Comparison of ENCODE assay signal across 20 cellular contexts in the genomic region with DNA sequence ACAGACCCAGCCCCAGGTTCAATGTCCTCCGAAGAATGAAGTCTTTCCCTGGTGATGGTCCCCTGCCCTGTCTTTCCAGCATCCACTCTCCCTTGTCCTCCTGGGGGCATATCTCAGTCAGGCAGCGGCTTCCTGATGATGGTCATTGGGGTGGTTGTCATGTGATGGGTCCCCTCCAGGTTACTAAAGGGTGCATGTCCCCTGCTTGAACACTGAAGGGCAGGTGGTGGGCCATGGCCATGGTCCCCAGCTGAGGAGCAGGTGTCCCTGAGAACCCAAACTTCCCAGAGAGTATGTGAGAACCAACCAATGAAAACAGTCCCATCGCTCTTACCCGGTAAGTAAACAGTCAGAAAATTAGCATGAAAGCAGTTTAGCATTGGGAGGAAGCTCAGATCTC. TPM values are rescaled to one million over a fixed set of nuclear protein-coding genes. Genes with fewer than 3 reads are reported as not detected.
DNase-seq lines count a peak whose midpoint lies in the region; ATAC-seq, FAIRE-seq and TF ChIP-seq lines count a peak whose summit lies in the region.
"Had no signal": no experiment of that assay in that cellular context is flagged by ENCODE, and none has a peak within 500 bp of the region (broad histone marks: within the 10 kb centered on the region; RNA-seq: fewer than 3 reads in every experiment).

No MANE protein-coding gene starts in this region.

- H3K4me1 ChIP-seq in GM12878 (ENCODE audit: control insufficient read depth, insufficient read depth, low read length): no peaks in the 10 kb centered on the region
- H3K4me1 ChIP-seq: Peyer's patch had no signal

- TF ChIP-seq POLR2A in GM12878 (IDR thresholded peaks at IDR 0.05; ENCODE audit: low read depth, low read length): no peak

- no peak for TF ChIP-seq EP300 in GM12878 (IDR thresholded peaks at IDR 0.05; ENCODE audit: borderline replicate concordance in 1 of 2, control insufficient read depth in 1 of 2, low read depth in 2 of 2, low read length in 2 of 2)

- peaks cover 8 to 9% of the 10 kb centered on the region in 2 experiments; a peak in 3 of 4 replicates for H3K36me3 ChIP-seq in GM12878 (ENCODE audit: control insufficient read depth in 2 of 2, insufficient read depth in 2 of 2, low read length in 1 of 2)

- no peak for FAIRE-seq in GM12878 (lab: Jason Lieb, UNC)

- H3K27ac ChIP-seq in GM12878 (ENCODE audit: control insufficient read depth, insufficient read depth): no peak overlapping the region
- H3K27ac ChIP-seq: 22Rv1, C4-2B, Peyer's patch had no signal

- H3K4me3 ChIP-seq in GM12878: no peak overlapping the region
- H3K4me3 ChIP-seq: Peyer's patch had no signal

- no peak overlapping the region for H2AFZ ChIP-seq in GM12878 (ENCODE audit: control insufficient read depth, low read depth, low read length)

- in situ Hi-C loops in GM12878 (cut with MboI): no loop called here

- POLR2A ChIA-PET in GM12878 (lab: Charles Lee): no interaction called here

- H3K9me3 ChIP-seq in GM12878 (replicated peaks; ENCODE audit: control insufficient read depth, insufficient read depth, low read length): no peaks in the 10 kb centered on the region
- H3K9me3 ChIP-seq: Peyer's patch, SK-N-SH had no signal

- no peak overlapping the region for H3K4me2 ChIP-seq in GM12878 (ENCODE audit: control insufficient read depth, insufficient read depth)
- H3K4me2 ChIP-seq: SK-N-SH had no signal

- no peak overlapping the region for H3K9ac ChIP-seq in GM12878 (ENCODE audit: control insufficient read depth, insufficient read depth, low read length)
- H3K9ac ChIP-seq: SK-N-SH had no signal

- TF ChIP-seq CTCF in GM12878 (IDR thresholded peaks at IDR 0.05 in 2 of 3, conservative IDR thresholded peaks at IDR 0.05 in 1 of 3; ENCODE audit: control insufficient read depth in 2 of 3, extremely low read depth in 1 of 3, insufficient read depth in 1 of 3, low read depth in 3 of 3, low read length in 3 of 3): no peak

- DNase-seq in NCI-H510A treated with DMSO at 0.1 percent for 48 hours (lab: John Stamatoyannopoulos, UW) (peak; percentile 61), NCI-H510A (lab: John Stamatoyannopoulos, UW) (no peak), GM12878 (ENCODE audit: low read depth, low spot score) (no peak), islet precursor cell (peak; percentile 43), ureter (ENCODE audit: low spot score) (no peak), kidney glomerular epithelial cell (lab: John Stamatoyannopoulos, UW) (no peak)
- DNase-seq in stimulated activated CD8-positive, alpha-beta memory T cell treated with anti-CD3 and anti-CD28 coated beads, Interleukin-4, amount 100 ng/mL, for 48 hours: peak; percentile 19
- DNase-seq: CD8-positive, alpha-beta memory T cell; DMS79 treated with DMSO at 0.1 percent for 48 hours; KBM-7; MV-4-11; NCI-H1105; NCI-H1436 treated with DMSO at 0.1 percent for 48 hours; NCI-H187 treated with DMSO at 0.1 percent for 48 hours; NCI-H526; SK-N-SH had no signal

- CTCF ChIA-PET in GM12878 (lab: Yijun Ruan, JAX): interaction anchor here (0.7 kb wide), 2 partner anchors 65 to 336 kb away, joined by 3 read pairs; a partner anchor contains a TSS

- no peak for TF ChIP-seq RAD21 in GM12878 (IDR thresholded peaks at IDR 0.05; ENCODE audit: insufficient read depth, low read depth, low read length)

- BruUV-seq in GM12878 (replicated peaks; lab: Mats Ljungman, UMichigan): TSS peak; percentile 91

- no peaks in the 10 kb centered on the region for H3K79me2 ChIP-seq in GM12878 (ENCODE audit: control insufficient read depth, insufficient read depth, low read length)

- intact Hi-C loops in GM12878 (cut with micrococcal nuclease; ENCODE audit: unreplicated experiment): no loop called here

- RAD21 ChIA-PET in GM12878 (lab: Charles Lee; ENCODE audit: unreplicated experiment): no interaction called here

- ATAC-seq in GM12878: no peak
- no peak for ATAC-seq in HG03521 (IDR thresholded peaks at IDR 0.05; ENCODE audit: unreplicated experiment)

- WGBS in GM12878 (ENCODE audit: insufficient coverage, insufficient replicate concordance, low lambda C conversion rate, missing lambda C conversion rate): 100% methylated on average over 4 of the region's 4 CpGs

- SMC1A ChIA-PET in GM12878 (lab: Charles Lee; ENCODE audit: uncharacterized antibody, unreplicated experiment): interaction anchor here (0.6 kb wide), 1 partner anchor 85 kb away, joined by 3 read pairs; no protein-coding TSS in a partner anchor

- H4K20me1 ChIP-seq in GM12878 (ENCODE audit: control insufficient read depth, insufficient read depth): no peaks in the 10 kb centered on the region; the same call in 1 of the 2 replicates

- H3K27me3 ChIP-seq in GM12878 (replicated peaks in 1 of 2; ENCODE audit: control insufficient read depth in 2 of 2, insufficient read depth in 2 of 2, low read length in 1 of 2): no peaks in the 10 kb centered on the region
- H3K27me3 ChIP-seq: Peyer's patch had no signal

TF ChIP-seq in GM12878, 131 proteins besides CTCF, POLR2A, EP300 and RAD21 (continues in another document):
- TF ChIP-seq, protein P1, sequence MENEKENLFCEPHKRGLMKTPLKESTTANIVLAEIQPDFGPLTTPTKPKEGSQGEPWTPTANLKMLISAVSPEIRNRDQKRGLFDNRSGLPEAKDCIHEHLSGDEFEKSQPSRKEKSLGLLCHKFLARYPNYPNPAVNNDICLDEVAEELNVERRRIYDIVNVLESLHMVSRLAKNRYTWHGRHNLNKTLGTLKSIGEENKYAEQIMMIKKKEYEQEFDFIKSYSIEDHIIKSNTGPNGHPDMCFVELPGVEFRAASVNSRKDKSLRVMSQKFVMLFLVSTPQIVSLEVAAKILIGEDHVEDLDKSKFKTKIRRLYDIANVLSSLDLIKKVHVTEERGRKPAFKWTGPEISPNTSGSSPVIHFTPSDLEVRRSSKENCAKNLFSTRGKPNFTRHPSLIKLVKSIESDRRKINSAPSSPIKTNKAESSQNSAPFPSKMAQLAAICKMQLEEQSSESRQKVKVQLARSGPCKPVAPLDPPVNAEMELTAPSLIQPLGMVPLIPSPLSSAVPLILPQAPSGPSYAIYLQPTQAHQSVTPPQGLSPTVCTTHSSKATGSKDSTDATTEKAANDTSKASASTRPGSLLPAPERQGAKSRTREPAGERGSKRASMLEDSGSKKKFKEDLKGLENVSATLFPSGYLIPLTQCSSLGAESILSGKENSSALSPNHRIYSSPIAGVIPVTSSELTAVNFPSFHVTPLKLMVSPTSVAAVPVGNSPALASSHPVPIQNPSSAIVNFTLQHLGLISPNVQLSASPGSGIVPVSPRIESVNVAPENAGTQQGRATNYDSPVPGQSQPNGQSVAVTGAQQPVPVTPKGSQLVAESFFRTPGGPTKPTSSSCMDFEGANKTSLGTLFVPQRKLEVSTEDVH (IDR thresholded peaks at IDR 0.05; ENCODE audit: low read depth, partially characterized antibody): no peak
- TF ChIP-seq, protein P2, sequence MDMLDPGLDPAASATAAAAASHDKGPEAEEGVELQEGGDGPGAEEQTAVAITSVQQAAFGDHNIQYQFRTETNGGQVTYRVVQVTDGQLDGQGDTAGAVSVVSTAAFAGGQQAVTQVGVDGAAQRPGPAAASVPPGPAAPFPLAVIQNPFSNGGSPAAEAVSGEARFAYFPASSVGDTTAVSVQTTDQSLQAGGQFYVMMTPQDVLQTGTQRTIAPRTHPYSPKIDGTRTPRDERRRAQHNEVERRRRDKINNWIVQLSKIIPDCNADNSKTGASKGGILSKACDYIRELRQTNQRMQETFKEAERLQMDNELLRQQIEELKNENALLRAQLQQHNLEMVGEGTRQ (IDR thresholded peaks at IDR 0.05; ENCODE audit: borderline replicate concordance, low read depth, low read length): no peak
- TF ChIP-seq YBX1 (IDR thresholded peaks at IDR 0.05) (no peak), ZBED1 (IDR thresholded peaks at IDR 0.05; ENCODE audit: borderline replicate concordance) (no peak), NR2C2 (IDR thresholded peaks at IDR 0.05; ENCODE audit: borderline replicate concordance, control insufficient read depth, insufficient read length, low read depth) (no peak), HDGF (IDR thresholded peaks at IDR 0.05) (no peak)

RNA-seq across cellular contexts. Expression of a gene that starts 14.1 kb away (rescaled TPM):
- total RNA-seq in GM12878 (2013; cell fraction: nucleolus; rRNA removed): 27.2 and 29.3 TPM in 2 replicates
- total RNA-seq in GM12878 (2014; rRNA removed) (13.7 and 14.4 TPM in 2 replicates), GM12878 (2014; rRNA removed; fragmentation: Illumina TruSeq; extraction: Trizol) (12.6 and 13.1 TPM in 2 replicates), GM12878 (2021) (27.4 and 28.6 TPM in 2 replicates), ureter (115 TPM)
- 63.5 TPM for polyA plus RNA-seq in GM12878 (2011; ENCODE audit: low read depth)
- polyA plus RNA-seq in GM12878 (2011; rRNA removed) (27.2 and 42.0 TPM in 2 replicates), GM12878 (2014; fragmentation: Illumina TruSeq; extraction: Trizol) (20.6 and 25.3 TPM in 2 replicates), GM12878 (2014; fragmentation: Nextera tagmentation; extraction: Ambion mirVana) (10 to 100 TPM in 1 of 2 experiments, 1 to 10 TPM in 1; 9.0 to 10.7 TPM), GM12878 (2014; rRNA removed) (18.3 and 18.7 TPM in 2 replicates), GM12878 (2016; fragmentation: Nextera tagmentation; extraction: Ambion mirVana) (10 to 100 TPM; 17.2 to 18.0 TPM)
- polyA plus RNA-seq in GM12878 (2011; cell fraction: cytosol; rRNA removed): 38.4 and 39.9 TPM in 2 replicates
- 65.7 and 104 TPM in 2 replicates for polyA plus RNA-seq in GM12878 (2011; cell fraction: nucleus; rRNA removed)
- polyA plus RNA-seq in GM12878 (2012): 68.7 and 73.3 TPM in 2 replicates
- 33.8 and 34.1 TPM in 2 replicates for polyA minus RNA-seq in GM12878 (2011; rRNA and poly(A)+ RNA removed)
- 11.8 and 16.4 TPM in 2 replicates for polyA minus RNA-seq in GM12878 (2011; cell fraction: cytosol; rRNA and poly(A)+ RNA removed)
- 15.2 and 21.3 TPM in 2 replicates for polyA minus RNA-seq in GM12878 (2011; cell fraction: nucleus; rRNA and poly(A)+ RNA removed)

RNA-seq across cellular contexts. Expression of a gene that starts 27.7 kb away (rescaled TPM):
- 49.8 and 51.5 TPM in 2 replicates for total RNA-seq in GM12878 (2013; cell fraction: nucleolus; rRNA removed)
- total RNA-seq in GM12878 (2014; rRNA removed): 25.1 and 26.6 TPM in 2 replicates
- 27.0 and 27.3 TPM in 2 replicates for total RNA-seq in GM12878 (2014; rRNA removed; fragmentation: Illumina TruSeq; extraction: Trizol)
- 29.0 and 32.9 TPM in 2 replicates for total RNA-seq in GM12878 (2021)
- polyA plus RNA-seq in GM12878 (2011; ENCODE audit: low read depth): 33.3 TPM
- polyA plus RNA-seq in GM12878 (2011; rRNA removed): 32.6 and 39.9 TPM in 2 replicates
- polyA plus RNA-seq in GM12878 (2011; cell fraction: cytosol; rRNA removed): 46.3 and 57.5 TPM in 2 replicates
- polyA plus RNA-seq in GM12878 (2011; cell fraction: nucleus; rRNA removed): 60.3 and 68.3 TPM in 2 replicates
- polyA plus RNA-seq in GM12878 (2012): 50.1 and 55.3 TPM in 2 replicates
- polyA plus RNA-seq in GM12878 (2014; fragmentation: Illumina TruSeq; extraction: Trizol): 22.3 and 24.9 TPM in 2 replicates
- polyA plus RNA-seq in GM12878 (2014; fragmentation: Nextera tagmentation; extraction: Ambion mirVana): 10 to 100 TPM in 1 of 2 experiments, 1 to 10 TPM in 1; 4.4 to 14.7 TPM
- 26.9 and 27.4 TPM in 2 replicates for polyA plus RNA-seq in GM12878 (2014; rRNA removed)
- 10 to 100 TPM; 12.3 to 13.7 TPM for polyA plus RNA-seq in GM12878 (2016; fragmentation: Nextera tagmentation; extraction: Ambion mirVana)
- polyA minus RNA-seq in GM12878 (2011; rRNA and poly(A)+ RNA removed): 65.0 and 103 TPM in 2 replicates
- 17.5 and 18.0 TPM in 2 replicates for polyA minus RNA-seq in GM12878 (2011; cell fraction: cytosol; rRNA and poly(A)+ RNA removed)
- 14.6 and 21.5 TPM in 2 replicates for polyA minus RNA-seq in GM12878 (2011; cell fraction: nucleus; rRNA and poly(A)+ RNA removed)
- 52.7 TPM for total RNA-seq in ureter

Comparison
In these comparisons a context has a peak if more than half of its experiments do, and no peak if none do; other contexts are left out.
1. DNase-seq: peak in NCI-H510A treated with DMSO at 0.1 percent for 48 hours (single experiment), islet precursor cell (single experiment) and stimulated activated CD8-positive, alpha-beta memory T cell treated with anti-CD3 and anti-CD28 coated beads, Interleukin-4, amount 100 ng/mL, for 48 hours (single experiment); none in NCI-H510A (single experiment), GM12878 (single experiment), ureter (single experiment) and kidney glomerular epithelial cell (single experiment).